Comparison of ENCODE assay signal across 10 cellular contexts in genomic region chr6:136787726-136788068, GRCh38. TPM values are rescaled to one million over a fixed set of nuclear protein-coding genes. Genes with fewer than 3 reads are reported as not detected.
DNase-seq lines count a peak whose midpoint lies in the region; ATAC-seq and TF ChIP-seq lines count a peak whose summit lies in the region.
"Had no signal": no experiment of that assay in that cellular context is flagged by ENCODE, and none has a peak within 500 bp of the region (broad histone marks: within the 10 kb centered on the region; RNA-seq: fewer than 3 reads in every experiment).

No MANE protein-coding gene starts in this region.

- H3K36me3 Mint-ChIP-seq in IgD-negative memory B cell = peaks cover 4% of the 10 kb centered on the region
- H3K36me3 Mint-ChIP-seq in naive thymus-derived CD8-positive, alpha-beta T cell = no peaks in the 10 kb centered on the region

- DNase-seq in brain microvascular endothelial cell (no peak), substantia nigra (lab: John Stamatoyannopoulos, UW) (no peak), OCI-M2 (lab: John Stamatoyannopoulos, UW; ENCODE audit: unreplicated experiment) (no peak), DMS 273 treated with DMSO at 0.1 percent for 48 hours (lab: John Stamatoyannopoulos, UW) (no peak)
- DNase-seq in naive thymus-derived CD8-positive, alpha-beta T cell = no peak
- DNase-seq: NCI-H2029 treated with DMSO at 0.1 percent for 48 hours, posterior cingulate gyrus had no signal

- peaks cover 0 to 2% (median 0%) of the 10 kb centered on the region in 3 donors for H3K9me3 Mint-ChIP-seq in IgD-negative memory B cell
- H3K9me3 Mint-ChIP-seq in naive thymus-derived CD8-positive, alpha-beta T cell = no peaks in the 10 kb centered on the region

- ATAC-seq in naive thymus-derived CD8-positive, alpha-beta T cell = no peak
- no peak for ATAC-seq in GM18909 (IDR thresholded peaks at IDR 0.05; ENCODE audit: poor library complexity, unreplicated experiment)

- peaks cover 0 to 45% (median 0%) of the 10 kb centered on the region in 11 experiments; a peak in 4 of 22 replicates for H4K20me1 ChIP-seq in BLaER1 treated with 17β-estradiol and CSF1 and Interleukin-3, amounts not matched to agents 10 nM and 100 nM

- TF ChIP-seq CTCF in brain microvascular endothelial cell (IDR thresholded peaks at IDR 0.05; ENCODE audit: low read depth, low read length, missing control alignments) = no peak

- peak overlapping the region in 10 of 11 experiments; percentile 6 to 97 (median 84); a peak in 18 of 22 replicates for H3K4me2 ChIP-seq in BLaER1 treated with 17β-estradiol and CSF1 and Interleukin-3, amounts not matched to agents 10 nM and 100 nM

- H3K4me3 ChIP-seq in BLaER1 treated with 17β-estradiol and CSF1 and Interleukin-3, amounts not matched to agents 10 nM and 100 nM = peak overlapping the region in 3 of 10 experiments; percentile 1 to 90 (median 89); a peak in 5 of 20 replicates
- H3K4me3 ChIP-seq in brain microvascular endothelial cell (ENCODE audit: low read depth, low read length) = no peak overlapping the region

- H3K4me3 Mint-ChIP-seq in IgD-negative memory B cell = peak overlapping the region; percentile 35 to 82 (median 74)
- peak overlapping the region in 5 of 10 donors; percentile 33 to 75 (median 50) for H3K4me3 Mint-ChIP-seq in naive thymus-derived CD8-positive, alpha-beta T cell

- POLR2A ChIA-PET in naive thymus-derived CD8-positive, alpha-beta T cell (lab: Charles Lee) = interaction anchor here (0.9 kb wide), 1 partner anchor 30 kb away, joined by 5 read pairs; no protein-coding TSS in a partner anchor

- no peaks in the 10 kb centered on the region for H3K27me3 ChIP-seq in BLaER1 treated with 17β-estradiol and CSF1 and Interleukin-3, amounts not matched to agents 10 nM and 100 nM
- no peaks in the 10 kb centered on the region for H3K27me3 ChIP-seq in brain microvascular endothelial cell (replicated peaks)

- peak overlapping the region; percentile 24 to 91 (median 86) for H3K27ac Mint-ChIP-seq in IgD-negative memory B cell
- H3K27ac Mint-ChIP-seq in naive thymus-derived CD8-positive, alpha-beta T cell = peak overlapping the region in 6 of 10 donors; percentile 19 to 89 (median 70)

- H3K27me3 Mint-ChIP-seq in IgD-negative memory B cell = no peaks in the 10 kb centered on the region
- H3K27me3 Mint-ChIP-seq in naive thymus-derived CD8-positive, alpha-beta T cell = no peaks in the 10 kb centered on the region

- in situ Hi-C loops in brain microvascular endothelial cell (cut with HindIII; ENCODE audit: low pct_ligation_motif_present, low sequenced_read_pairs) = no loop called here

- peaks cover 41 to 59% (median 59%) of the 10 kb centered on the region in 3 donors for H3K4me1 Mint-ChIP-seq in IgD-negative memory B cell
- peaks cover 29 to 79% (median 68%) of the 10 kb centered on the region in 4 donors for H3K4me1 Mint-ChIP-seq in naive thymus-derived CD8-positive, alpha-beta T cell

- 0 out of 22 replicates have a peak overlapping the region, but pooled peaks of 1 of the 11 experiments have one; percentile 51 for H3K9ac ChIP-seq in BLaER1 treated with 17β-estradiol and CSF1 and Interleukin-3, amounts not matched to agents 10 nM and 100 nM

- peaks cover 55 to 84% (median 66%) of the 10 kb centered on the region in 10 experiments for H3K4me1 ChIP-seq in BLaER1 treated with 17β-estradiol and CSF1 and Interleukin-3, amounts not matched to agents 10 nM and 100 nM

- H3K9me3 ChIP-seq in BLaER1 treated with 17β-estradiol and CSF1 and Interleukin-3, amounts not matched to agents 10 nM and 100 nM (replicated peaks in 1 of 11) = peaks cover 0 to 28% (median 6%) of the 10 kb centered on the region in 11 experiments; a peak in 9 of 22 replicates

- peak overlapping the region in 8 of 11 experiments; percentile 15 to 86 (median 33); a peak in 11 of 22 replicates for H3K27ac ChIP-seq in BLaER1 treated with 17β-estradiol and CSF1 and Interleukin-3, amounts not matched to agents 10 nM and 100 nM
- peak overlapping the region; percentile 55 for H3K27ac ChIP-seq in brain microvascular endothelial cell
- no peak overlapping the region for H3K27ac ChIP-seq in substantia nigra (ENCODE audit: low read depth, low read length, poor library complexity, severe bottlenecking)

- peaks cover 0 to 39% (median 14%) of the 10 kb centered on the region in 11 experiments; a peak in 16 of 22 replicates for H3K36me3 ChIP-seq in BLaER1 treated with 17β-estradiol and CSF1 and Interleukin-3, amounts not matched to agents 10 nM and 100 nM
- no peaks in the 10 kb centered on the region for H3K36me3 ChIP-seq in brain microvascular endothelial cell (replicated peaks)

RNA-seq across cellular contexts. Expression of gene MAP3K5, which starts 4.6 kb away (rescaled TPM):
- 6.0 TPM for polyA plus RNA-seq in IgD-negative memory B cell
- total RNA-seq in naive thymus-derived CD8-positive, alpha-beta T cell = 1 to 10 TPM; 7.7 to 8.7 TPM
- 1 to 10 TPM; 3.0 to 4.5 (median 3.1) TPM for polyA plus RNA-seq in naive thymus-derived CD8-positive, alpha-beta T cell

RNA-seq across cellular contexts. Expression of gene PEX7, which starts 34.7 kb away (rescaled TPM):
- polyA plus RNA-seq in IgD-negative memory B cell = 5.6 TPM
- total RNA-seq in naive thymus-derived CD8-positive, alpha-beta T cell = 1 to 10 TPM; 5.8 to 6.9 TPM
- 1 to 10 TPM; 3.0 to 4.6 (median 4.2) TPM for polyA plus RNA-seq in naive thymus-derived CD8-positive, alpha-beta T cell
